ENCODE assay signal across 1 cellular context in the genomic region with DNA sequence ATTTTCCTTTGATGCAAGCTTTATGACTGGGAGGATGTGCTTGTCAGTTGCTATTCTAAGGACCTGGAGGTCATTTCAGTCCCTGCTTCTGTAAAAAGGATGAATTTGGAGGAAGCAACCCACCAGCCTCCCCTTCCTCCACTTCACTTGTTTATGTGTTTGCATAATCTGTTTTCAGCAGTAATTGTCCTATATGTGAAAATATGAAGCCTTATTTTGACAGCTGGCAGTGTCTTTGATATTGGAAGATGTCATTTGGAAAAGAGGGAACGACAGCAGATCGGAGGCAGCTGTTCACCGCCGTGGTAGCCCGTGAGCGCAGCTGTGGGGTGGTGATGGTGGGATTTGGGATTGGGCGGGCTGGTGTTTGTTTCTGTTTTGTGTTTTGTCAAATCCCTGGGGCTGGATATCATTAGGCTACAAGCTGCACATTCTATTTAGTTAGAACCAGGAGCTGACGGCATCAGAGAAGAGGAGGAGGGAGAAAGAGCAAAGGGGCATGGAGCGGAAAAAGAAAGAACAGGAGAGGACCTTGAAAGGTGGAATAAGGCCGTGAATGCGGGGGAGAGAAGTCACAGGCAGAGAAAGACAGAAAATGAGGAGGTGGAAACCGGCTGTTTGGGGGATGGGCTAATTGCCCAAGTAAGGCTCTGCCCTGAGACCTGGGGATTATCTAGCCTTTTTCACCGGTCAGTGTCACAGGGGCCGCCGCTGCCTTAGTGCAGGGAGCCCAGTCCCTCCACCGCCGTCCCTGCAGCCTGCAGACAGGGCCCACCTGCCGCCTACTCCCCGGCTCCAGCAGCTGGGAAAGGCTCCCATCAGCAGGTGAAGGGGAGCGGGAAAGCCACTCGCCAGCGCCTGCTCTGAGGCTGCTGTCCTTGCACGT.
TF ChIP-seq lines count a peak whose summit lies in the region.

No MANE protein-coding gene starts in this region.

TF ChIP-seq in H1, 55 proteins besides CTCF, POLR2A, EP300 and RAD21:
- 0 out of 2 replicates have a peak, but pooled peaks have one; percentile 13 for TF ChIP-seq EGR1 (IDR thresholded peaks at IDR 0.05; ENCODE audit: borderline replicate concordance, low read depth, low read length)
- no peak for TF ChIP-seq RNF2 (IDR thresholded peaks at IDR 0.05; ENCODE audit: borderline replicate concordance, low read depth, low read length, missing control alignments, poor library complexity, severe bottlenecking)
- no peak for TF ChIP-seq YY1 (IDR thresholded peaks at IDR 0.05; ENCODE audit: low read depth, low read length)
- TF ChIP-seq HDAC2 (IDR thresholded peaks at IDR 0.05; ENCODE audit: borderline replicate concordance in 1 of 2, low read depth in 2 of 2, low read length in 2 of 2): no peak; a peak in 1 of 4 replicates
- TF ChIP-seq RFX5 (IDR thresholded peaks at IDR 0.05; ENCODE audit: borderline replicate concordance, low read depth, low read length): no peak
- TF ChIP-seq CTBP2 (IDR thresholded peaks at IDR 0.05; ENCODE audit: borderline replicate concordance, insufficient read depth, insufficient read length, low read length): no peak
- 0 out of 2 replicates have a peak, but pooled peaks have one; percentile 61 for TF ChIP-seq RBBP5 (IDR thresholded peaks at IDR 0.05; ENCODE audit: borderline replicate concordance, low read depth, low read length)
- TF ChIP-seq, protein P1, sequence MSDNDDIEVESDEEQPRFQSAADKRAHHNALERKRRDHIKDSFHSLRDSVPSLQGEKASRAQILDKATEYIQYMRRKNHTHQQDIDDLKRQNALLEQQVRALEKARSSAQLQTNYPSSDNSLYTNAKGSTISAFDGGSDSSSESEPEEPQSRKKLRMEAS (IDR thresholded peaks at IDR 0.05): peak; percentile 74
- TF ChIP-seq, protein P2, sequence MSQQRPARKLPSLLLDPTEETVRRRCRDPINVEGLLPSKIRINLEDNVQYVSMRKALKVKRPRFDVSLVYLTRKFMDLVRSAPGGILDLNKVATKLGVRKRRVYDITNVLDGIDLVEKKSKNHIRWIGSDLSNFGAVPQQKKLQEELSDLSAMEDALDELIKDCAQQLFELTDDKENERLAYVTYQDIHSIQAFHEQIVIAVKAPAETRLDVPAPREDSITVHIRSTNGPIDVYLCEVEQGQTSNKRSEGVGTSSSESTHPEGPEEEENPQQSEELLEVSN (IDR thresholded peaks at IDR 0.05): peak; percentile 89
- no peak for TF ChIP-seq HDAC6 (IDR thresholded peaks at IDR 0.05; ENCODE audit: low read depth, low read length)
- TF ChIP-seq, protein P3, sequence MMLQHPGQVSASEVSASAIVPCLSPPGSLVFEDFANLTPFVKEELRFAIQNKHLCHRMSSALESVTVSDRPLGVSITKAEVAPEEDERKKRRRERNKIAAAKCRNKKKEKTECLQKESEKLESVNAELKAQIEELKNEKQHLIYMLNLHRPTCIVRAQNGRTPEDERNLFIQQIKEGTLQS (IDR thresholded peaks at IDR 0.05; ENCODE audit: insufficient read depth, low read depth, low read length): no peak
- no peak for TF ChIP-seq CEBPB (IDR thresholded peaks at IDR 0.05; ENCODE audit: low read depth, low read length)
- TF ChIP-seq SIX5 (IDR thresholded peaks at IDR 0.05; ENCODE audit: low read depth, low read length): no peak
- no peak for TF ChIP-seq SIN3A (conservative IDR thresholded peaks at IDR 0.05 in 1 of 2, IDR thresholded peaks at IDR 0.05 in 1 of 2; ENCODE audit: low read depth in 1 of 2, low read length in 2 of 2)
- no peak for TF ChIP-seq CBX8 (IDR thresholded peaks at IDR 0.05; ENCODE audit: borderline replicate concordance, low read depth, low read length)
- no peak for TF ChIP-seq BRCA1 (IDR thresholded peaks at IDR 0.05; ENCODE audit: low read depth, low read length)
- peak; percentile 94 for TF ChIP-seq TBP (IDR thresholded peaks at IDR 0.05; ENCODE audit: low read depth, low read length)
- peak; percentile 70 for TF ChIP-seq ASH2L (IDR thresholded peaks at IDR 0.05; ENCODE audit: low read length)
- TF ChIP-seq, protein P4, sequence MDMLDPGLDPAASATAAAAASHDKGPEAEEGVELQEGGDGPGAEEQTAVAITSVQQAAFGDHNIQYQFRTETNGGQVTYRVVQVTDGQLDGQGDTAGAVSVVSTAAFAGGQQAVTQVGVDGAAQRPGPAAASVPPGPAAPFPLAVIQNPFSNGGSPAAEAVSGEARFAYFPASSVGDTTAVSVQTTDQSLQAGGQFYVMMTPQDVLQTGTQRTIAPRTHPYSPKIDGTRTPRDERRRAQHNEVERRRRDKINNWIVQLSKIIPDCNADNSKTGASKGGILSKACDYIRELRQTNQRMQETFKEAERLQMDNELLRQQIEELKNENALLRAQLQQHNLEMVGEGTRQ (IDR thresholded peaks at IDR 0.05; ENCODE audit: low read length): no peak
- no peak for TF ChIP-seq NANOG (IDR thresholded peaks at IDR 0.05; ENCODE audit: insufficient read depth, low read depth, low read length, poor library complexity, severe bottlenecking)
- no peak for TF ChIP-seq KDM5A (IDR thresholded peaks at IDR 0.05; ENCODE audit: low read length)
- TF ChIP-seq CHD2 (IDR thresholded peaks at IDR 0.05; ENCODE audit: low read length): no peak
- TF ChIP-seq TAF7 (optimal IDR thresholded peaks at IDR 0.05; ENCODE audit: borderline replicate concordance, low read depth, low read length): no peak
- TF ChIP-seq SRF (IDR thresholded peaks at IDR 0.05; ENCODE audit: low read depth, low read length): 0 out of 2 replicates have a peak, but pooled peaks have one; percentile 44
- TF ChIP-seq TAF1 (IDR thresholded peaks at IDR 0.05; ENCODE audit: low read depth, low read length): 0 out of 2 replicates have a peak, but pooled peaks have one; percentile 25
- TF ChIP-seq FOSL1 (IDR thresholded peaks at IDR 0.05; ENCODE audit: insufficient read depth, low read depth, low read length): no peak
- no peak for TF ChIP-seq SP4 (IDR thresholded peaks at IDR 0.05; ENCODE audit: low read length)
- TF ChIP-seq SP2 (IDR thresholded peaks at IDR 0.05; ENCODE audit: low read length): no peak
- TF ChIP-seq SIRT6 (IDR thresholded peaks at IDR 0.05; ENCODE audit: low read length): no peak
- TF ChIP-seq GABPA (IDR thresholded peaks at IDR 0.05; ENCODE audit: borderline replicate concordance, insufficient read depth, low read length): no peak
- no peak for TF ChIP-seq PHF8 (conservative IDR thresholded peaks at IDR 0.05; ENCODE audit: low read depth, low read length)
